1 cellular context compared by ENCODE assay signal in the genomic region with DNA sequence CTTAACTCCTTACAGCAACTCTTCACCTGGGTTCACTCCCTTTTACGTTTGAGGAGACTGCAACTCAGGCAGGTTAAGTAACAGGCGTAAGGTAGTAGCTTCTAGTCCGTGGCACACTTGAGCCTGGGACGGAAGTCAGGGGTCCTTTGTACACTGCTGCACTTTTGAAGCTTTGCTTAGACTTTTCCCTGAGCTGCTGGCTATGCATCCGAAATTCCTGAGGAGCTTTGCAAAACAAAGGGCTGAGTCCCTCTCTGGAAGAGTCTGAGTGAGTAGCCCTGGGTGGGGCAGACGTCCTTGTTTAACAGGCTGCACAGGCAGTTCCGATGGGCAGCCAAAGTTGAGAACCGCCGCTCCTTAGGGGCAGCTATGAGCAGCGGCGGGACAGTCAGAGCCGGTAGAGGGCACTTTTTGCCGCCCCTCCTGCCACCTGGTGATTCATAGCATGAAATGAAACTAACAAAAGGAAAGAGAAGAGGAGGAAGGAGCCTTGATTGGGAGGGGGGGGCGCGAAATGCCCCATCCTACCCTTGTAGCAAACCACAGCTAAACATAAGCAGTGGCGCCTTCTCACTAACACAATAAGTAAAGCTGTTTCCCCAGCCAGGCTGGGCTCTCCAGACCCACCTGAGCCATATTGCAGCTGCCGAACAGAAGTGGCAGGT.
TF ChIP-seq lines count a peak whose summit lies in the region.

No MANE protein-coding gene starts in this region.

TF ChIP-seq in HEK293, 187 proteins besides CTCF, POLR2A, EP300 and RAD21 (continued from another document):
- TF ChIP-seq, protein P1, sequence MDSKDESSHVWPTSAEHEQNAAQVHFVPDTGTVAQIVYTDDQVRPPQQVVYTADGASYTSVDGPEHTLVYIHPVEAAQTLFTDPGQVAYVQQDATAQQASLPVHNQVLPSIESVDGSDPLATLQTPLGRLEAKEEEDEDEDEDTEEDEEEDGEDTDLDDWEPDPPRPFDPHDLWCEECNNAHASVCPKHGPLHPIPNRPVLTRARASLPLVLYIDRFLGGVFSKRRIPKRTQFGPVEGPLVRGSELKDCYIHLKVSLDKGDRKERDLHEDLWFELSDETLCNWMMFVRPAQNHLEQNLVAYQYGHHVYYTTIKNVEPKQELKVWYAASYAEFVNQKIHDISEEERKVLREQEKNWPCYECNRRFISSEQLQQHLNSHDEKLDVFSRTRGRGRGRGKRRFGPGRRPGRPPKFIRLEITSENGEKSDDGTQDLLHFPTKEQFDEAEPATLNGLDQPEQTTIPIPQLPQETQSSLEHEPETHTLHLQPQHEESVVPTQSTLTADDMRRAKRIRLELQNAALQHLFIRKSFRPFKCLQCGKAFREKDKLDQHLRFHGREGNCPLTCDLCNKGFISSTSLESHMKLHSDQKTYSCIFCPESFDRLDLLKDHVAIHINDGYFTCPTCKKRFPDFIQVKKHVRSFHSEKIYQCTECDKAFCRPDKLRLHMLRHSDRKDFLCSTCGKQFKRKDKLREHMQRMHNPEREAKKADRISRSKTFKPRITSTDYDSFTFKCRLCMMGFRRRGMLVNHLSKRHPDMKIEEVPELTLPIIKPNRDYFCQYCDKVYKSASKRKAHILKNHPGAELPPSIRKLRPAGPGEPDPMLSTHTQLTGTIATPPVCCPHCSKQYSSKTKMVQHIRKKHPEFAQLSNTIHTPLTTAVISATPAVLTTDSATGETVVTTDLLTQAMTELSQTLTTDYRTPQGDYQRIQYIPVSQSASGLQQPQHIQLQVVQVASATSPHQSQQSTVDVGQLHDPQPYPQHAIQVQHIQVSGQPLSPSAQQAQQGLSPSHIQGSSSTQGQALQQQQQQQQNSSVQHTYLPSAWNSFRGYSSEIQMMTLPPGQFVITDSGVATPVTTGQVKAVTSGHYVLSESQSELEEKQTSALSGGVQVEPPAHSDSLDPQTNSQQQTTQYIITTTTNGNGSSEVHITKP (tag by site-specific recombination; IDR thresholded peaks at IDR 0.05): peak; percentile 74
- TF ChIP-seq ZNF654 (tag by site-specific recombination; IDR thresholded peaks at IDR 0.05; ENCODE audit: low read depth) (peak; percentile 26), ZBTB48 (tag by site-specific recombination; IDR thresholded peaks at IDR 0.05) (0 out of 2 replicates have a peak, but pooled peaks have one; percentile 18), ZBTB21 (tag by site-specific recombination; IDR thresholded peaks at IDR 0.05) (no peak), SCRT1 (tag by site-specific recombination; IDR thresholded peaks at IDR 0.05; ENCODE audit: borderline replicate concordance) (0 out of 2 replicates have a peak, but pooled peaks have one; percentile 15)
